Comparison of ENCODE assay signal across 23 cellular contexts in the genomic region with DNA sequence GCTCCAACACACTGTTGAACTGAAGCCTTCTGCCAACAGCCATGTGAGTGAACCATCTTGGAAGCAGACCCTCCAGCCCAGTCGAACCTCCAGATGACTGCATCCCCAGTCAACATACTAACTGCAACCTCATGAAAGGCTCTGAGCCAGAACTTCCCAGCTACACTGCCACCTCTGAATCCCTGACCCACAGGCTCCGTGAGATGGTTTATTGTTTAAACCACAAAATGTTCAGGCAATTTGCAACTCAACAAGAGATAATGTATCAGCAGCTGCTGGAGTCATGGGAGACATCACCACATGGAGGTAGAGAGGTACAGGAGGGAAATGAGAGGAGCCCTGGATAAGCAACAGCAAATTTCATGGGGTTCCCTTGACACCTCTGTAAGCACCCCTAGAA.
DNase-seq lines count a peak whose midpoint lies in the region; ATAC-seq and TF ChIP-seq lines count a peak whose summit lies in the region.
"Had no signal": no experiment of that assay in that cellular context is flagged by ENCODE, and none has a peak within 500 bp of the region (broad histone marks: within the 10 kb centered on the region; RNA-seq: fewer than 3 reads in every experiment).

No MANE protein-coding gene starts in this region.

- no peaks in the 10 kb centered on the region for H3K9me3 Mint-ChIP-seq in CD8-positive, alpha-beta T cell

- no peak overlapping the region for H3K27ac ChIP-seq in CD8-positive, alpha-beta T cell (ENCODE audit: low read depth, low read length)
- no peak overlapping the region for H3K27ac ChIP-seq in effector memory CD4-positive, alpha-beta T cell (ENCODE audit: insufficient read depth, low read length, poor library complexity, severe bottlenecking)
- H3K27ac ChIP-seq: RWPE1 had no signal

- no peaks in the 10 kb centered on the region for H3K27me3 ChIP-seq in CD8-positive, alpha-beta T cell (ENCODE audit: insufficient read depth, low read length)
- H3K27me3 ChIP-seq in effector memory CD4-positive, alpha-beta T cell (replicated peaks; ENCODE audit: control insufficient read depth, insufficient read depth, low read length, poor library complexity, severe bottlenecking) = no peaks in the 10 kb centered on the region

- no peaks in the 10 kb centered on the region for H3K4me1 Mint-ChIP-seq in CD8-positive, alpha-beta T cell (ENCODE audit: low read depth)
- H3K4me1 Mint-ChIP-seq: CD4-positive, alpha-beta memory T cell had no signal

- DNase-seq in NCI-H82 (lab: John Stamatoyannopoulos, UW) = peak; percentile 30
- no peak for DNase-seq in NCI-H82 treated with DMSO at 0.1 percent for 48 hours (lab: John Stamatoyannopoulos, UW; ENCODE audit: unreplicated experiment)
- DNase-seq in amniotic epithelial cell (ENCODE audit: low read depth) = peak; percentile 42
- DNase-seq in fibroblast of villous mesenchyme (ENCODE audit: low read depth) = peak; percentile 3
- no peak for DNase-seq in CD8-positive, alpha-beta T cell
- DNase-seq in effector memory CD4-positive, alpha-beta T cell = no peak
- no peak for DNase-seq in GM13977 (ENCODE audit: low spot score)
- DNase-seq: 8988T; Caco-2; CD4-positive, alpha-beta memory T cell; GF-D8; H9; Karpas-422; MV-4-11; NCI-H1105; NCI-H1436 treated with DMSO at 0.1 percent for 48 hours; NCI-H2029; NCI-H524 treated with DMSO at 0.1 percent for 48 hours; NCI-H774; SHP77; T-helper 1 cell had no signal

- TF ChIP-seq CTCF in fibroblast of villous mesenchyme (IDR thresholded peaks at IDR 0.05; ENCODE audit: insufficient read depth, low read depth, low read length) (no peak), GM13977 (IDR thresholded peaks at IDR 0.05; ENCODE audit: extremely low read depth, insufficient read depth, missing control alignments) (no peak)
- no peak for TF ChIP-seq CTCF in CD8-positive, alpha-beta T cell (IDR thresholded peaks at IDR 0.05)

- intact Hi-C loops in CD8-positive, alpha-beta T cell (cut with DNase I, micrococcal nuclease) = no loop called here

- no peak overlapping the region for H3K4me3 Mint-ChIP-seq in CD8-positive, alpha-beta T cell
- H3K4me3 Mint-ChIP-seq: CD4-positive, alpha-beta memory T cell; H9 had no signal

- H3K27me3 Mint-ChIP-seq in CD8-positive, alpha-beta T cell (ENCODE audit: low read depth) = no peaks in the 10 kb centered on the region
- H3K27me3 Mint-ChIP-seq: CD4-positive, alpha-beta memory T cell had no signal

- H3K4me1 ChIP-seq in CD8-positive, alpha-beta T cell (ENCODE audit: insufficient read depth, low read length) = no peaks in the 10 kb centered on the region
- no peaks in the 10 kb centered on the region for H3K4me1 ChIP-seq in effector memory CD4-positive, alpha-beta T cell (ENCODE audit: control insufficient read depth, insufficient read depth, low read length, poor library complexity, severe bottlenecking)
- H3K4me1 ChIP-seq: Caco-2 had no signal

- CTCF ChIA-PET in CD8-positive, alpha-beta T cell (lab: Charles Lee) = no interaction called here

- no peaks in the 10 kb centered on the region for H3K36me3 Mint-ChIP-seq in CD8-positive, alpha-beta T cell
- H3K36me3 Mint-ChIP-seq: CD4-positive, alpha-beta memory T cell had no signal

- in situ Hi-C loops in GM13977 (cut with MboI; ENCODE audit: low pct_unique_long_range_greater_than_20kb, low sequenced_read_pairs, unreplicated experiment) = no loop called here

- H3K4me3 ChIP-seq in fibroblast of villous mesenchyme (ENCODE audit: low read depth, low read length) = no peak overlapping the region
- no peak overlapping the region for H3K4me3 ChIP-seq in CD8-positive, alpha-beta T cell (ENCODE audit: low read depth, low read length)
- H3K4me3 ChIP-seq in effector memory CD4-positive, alpha-beta T cell (ENCODE audit: insufficient read depth, low read depth, low read length, poor library complexity, severe bottlenecking) = no peak overlapping the region

- no peaks in the 10 kb centered on the region for H3K9me3 ChIP-seq in CD8-positive, alpha-beta T cell (ENCODE audit: low read length)
- no peaks in the 10 kb centered on the region for H3K9me3 ChIP-seq in effector memory CD4-positive, alpha-beta T cell (ENCODE audit: control insufficient read depth, low read length)
- H3K9me3 ChIP-seq: Caco-2 had no signal

- POLR2A ChIA-PET in CD8-positive, alpha-beta T cell (lab: Charles Lee) = no interaction called here

- no peak for ATAC-seq in CD8-positive, alpha-beta T cell
- no peak for ATAC-seq in GM18505 (IDR thresholded peaks at IDR 0.05; ENCODE audit: unreplicated experiment)

- TF ChIP-seq POLR2A in GM18505 (IDR thresholded peaks at IDR 0.05; ENCODE audit: borderline replicate concordance, extremely low read depth, insufficient read depth, insufficient read length) = no peak

- H3K27ac Mint-ChIP-seq in CD8-positive, alpha-beta T cell = no peak overlapping the region
- H3K27ac Mint-ChIP-seq: CD4-positive, alpha-beta memory T cell; H9 had no signal

- no peaks in the 10 kb centered on the region for H3K36me3 ChIP-seq in CD8-positive, alpha-beta T cell (ENCODE audit: insufficient read depth, low read length)
- H3K36me3 ChIP-seq in effector memory CD4-positive, alpha-beta T cell (ENCODE audit: control insufficient read depth, insufficient read depth, low read length) = no peaks in the 10 kb centered on the region

Comparison
In these comparisons a context has a peak if more than half of its experiments do, and no peak if none do; other contexts are left out.
1. DNase-seq: peak in NCI-H82 (single experiment), amniotic epithelial cell (single experiment) and fibroblast of villous mesenchyme (single experiment); none in NCI-H82 treated with DMSO at 0.1 percent for 48 hours (single experiment), CD8-positive, alpha-beta T cell (0 of 7), effector memory CD4-positive, alpha-beta T cell (0 of 3) and GM13977 (single experiment).